In genomic region chr4:142473960-142474338, GRCh38 we compare ENCODE assay signal across 17 cellular contexts.
DNase-seq lines count a peak whose midpoint lies in the region; ATAC-seq and TF ChIP-seq lines count a peak whose summit lies in the region.
"Had no signal": no experiment of that assay in that cellular context is flagged by ENCODE, and none has a peak within 500 bp of the region (broad histone marks: within the 10 kb centered on the region; RNA-seq: fewer than 3 reads in every experiment).

No MANE protein-coding gene starts in this region.

- no peak overlapping the region for H2AFZ ChIP-seq in PC-9
- no peak overlapping the region for H2AFZ ChIP-seq in Karpas-422 (ENCODE audit: low read length)

- H3K9ac ChIP-seq in Karpas-422 (ENCODE audit: low read length), result no peak overlapping the region

- TF ChIP-seq CTCF in PC-9 (conservative IDR thresholded peaks at IDR 0.05) (no peak), mucosa of descending colon (IDR thresholded peaks at IDR 0.05) (no peak)

- POLR2A ChIA-PET in PC-9 (lab: Charles Lee; ENCODE audit: unreplicated experiment), result interaction anchor here (0.6 to 1.9 kb wide), 10 partner anchors 66 to 813 kb away, joined by 4 to 31 read pairs (median 6); partner anchors contain the start of gene INPP4B

- H3K4me1 ChIP-seq in PC-9 (replicated peaks; ENCODE audit: insufficient read depth), result peaks cover 61% of the 10 kb centered on the region
- H3K4me1 ChIP-seq in mucosa of descending colon (ENCODE audit: low read depth), result no peaks in the 10 kb centered on the region
- no peaks in the 10 kb centered on the region for H3K4me1 ChIP-seq in aorta (ENCODE audit: control insufficient read depth in 1 of 2, insufficient read depth in 2 of 2, low read length in 2 of 2)
- H3K4me1 ChIP-seq in Karpas-422 (ENCODE audit: low read length), result no peaks in the 10 kb centered on the region

- H3K79me2 ChIP-seq in PC-9 (ENCODE audit: low read depth), result peaks cover 58% of the 10 kb centered on the region
- H3K79me2 ChIP-seq in Karpas-422 (ENCODE audit: low read length), result no peaks in the 10 kb centered on the region

- H3K27me3 ChIP-seq in PC-9 (ENCODE audit: insufficient read depth, low read depth) (no peaks in the 10 kb centered on the region), aorta (ENCODE audit: control insufficient read depth in 1 of 2, insufficient read depth in 2 of 2, low read length in 1 of 2) (no peaks in the 10 kb centered on the region), Karpas-422 (ENCODE audit: low read length) (no peaks in the 10 kb centered on the region)
- H3K27me3 ChIP-seq: heart left ventricle had no signal

- DNase-seq in NCI-H748 (lab: John Stamatoyannopoulos, UW; ENCODE audit: unreplicated experiment) (peak; percentile 73), NCI-H748 treated with DMSO at 0.1 percent for 48 hours (lab: John Stamatoyannopoulos, UW) (no peak), PC-9 (no peak), mucosa of descending colon (no peak), aorta (no peak), Karpas-422 (no peak), caudate nucleus (lab: John Stamatoyannopoulos, UW) (no peak)
- DNase-seq: activated gamma-delta T cell treated with Interleukin-2 at 50 U/mL for 16 hours; CD4-positive, alpha-beta T cell; naive thymus-derived CD8-positive, alpha-beta T cell; NCI-H1930; stimulated activated CD8-positive, alpha-beta memory T cell treated with anti-CD3 and anti-CD28 coated beads, Interleukin-4, amount 100 ng/mL, for 48 hours had no signal

- peak; percentile 29 for ATAC-seq in mucosa of descending colon
- peak; percentile 56 for ATAC-seq in aorta (ENCODE audit: low FRiP score)
- no peak for ATAC-seq in activated CD4-positive, CD25-positive, alpha-beta regulatory T cell treated with anti-CD3 and anti-CD28 coated beads, Interleukin-2, amount 50 U/mL, for 24 hours
- ATAC-seq: HepG2; naive thymus-derived CD8-positive, alpha-beta T cell had no signal

- peak overlapping the region; percentile 74 for H3K4me3 ChIP-seq in PC-9
- no peak overlapping the region for H3K4me3 ChIP-seq in mucosa of descending colon
- H3K4me3 ChIP-seq in aorta (ENCODE audit: low read length in 2 of 2), result no peak overlapping the region
- H3K4me3 ChIP-seq in Karpas-422 (ENCODE audit: low read length), result no peak overlapping the region
- H3K4me3 ChIP-seq: heart left ventricle, SK-N-MC, skin epidermis had no signal

- CTCF ChIA-PET in PC-9 (lab: Charles Lee), result interaction anchor here (0.6 to 1.9 kb wide), 9 partner anchors 67 to 1127 kb away, joined by 3 to 8 read pairs (median 4); no protein-coding TSS in a partner anchor

- H3K4me2 ChIP-seq in PC-9 (peak overlapping the region; percentile 90), Karpas-422 (ENCODE audit: low read depth, low read length, poor library complexity, severe bottlenecking) (no peak overlapping the region)

- intact Hi-C loops in PC-9 (cut with micrococcal nuclease; ENCODE audit: unreplicated experiment) (loop anchor here (1.0 to 10.0 kb wide), 13 partner anchors 43 to 881 kb away; partner anchors contain the start of genes INPP4B and USP38), mucosa of descending colon (cut with DNase I, micrococcal nuclease) (no loop called here), aorta (cut with DNase I) (no loop called here)

- H3K27ac ChIP-seq in PC-9 (peak overlapping the region; percentile 100), aorta (ENCODE audit: low read depth in 1 of 2, low read length in 2 of 2) (no peak overlapping the region), Karpas-422 (ENCODE audit: low read length) (no peak overlapping the region), caudate nucleus (ENCODE audit: low read depth, low read length) (no peak overlapping the region)
- H3K27ac ChIP-seq: heart left ventricle, SK-N-MC had no signal

- H4K20me1 ChIP-seq in PC-9 (ENCODE audit: insufficient read depth) (no peaks in the 10 kb centered on the region), Karpas-422 (ENCODE audit: insufficient read depth, low read depth, low read length) (no peaks in the 10 kb centered on the region)

- H3K9me2 ChIP-seq in PC-9 (ENCODE audit: insufficient read depth) (no peaks in the 10 kb centered on the region), Karpas-422 (replicated peaks; ENCODE audit: insufficient read depth, low read length) (no peaks in the 10 kb centered on the region)

- BruUV-seq in PC-9 (replicated peaks; lab: Mats Ljungman, UMichigan), result no TSS peak

- WGBS in aorta, 2 donors, result 95 to 97% methylated on average over 4 of the region's 4 CpGs

- H3K9me3 ChIP-seq in PC-9 (ENCODE audit: insufficient read depth, low read depth), result peaks cover 4% of the 10 kb centered on the region
- H3K9me3 ChIP-seq in mucosa of descending colon, result no peaks in the 10 kb centered on the region
- no peaks in the 10 kb centered on the region for H3K9me3 ChIP-seq in aorta (ENCODE audit: control insufficient read depth, low read length)
- H3K9me3 ChIP-seq in Karpas-422 (ENCODE audit: low read length), result peaks cover 2% of the 10 kb centered on the region; the same call in 1 of the 2 replicates
- H3K9me3 ChIP-seq: heart left ventricle had no signal

- H3K36me3 ChIP-seq in PC-9 (ENCODE audit: low read depth) (peaks cover 13% of the 10 kb centered on the region; the same call in 1 of the 2 replicates), mucosa of descending colon (ENCODE audit: low read depth) (no peaks in the 10 kb centered on the region), aorta (ENCODE audit: control insufficient read depth in 1 of 2, insufficient read depth in 2 of 2, low read length in 1 of 2) (no peaks in the 10 kb centered on the region), Karpas-422 (ENCODE audit: insufficient read depth, low read length) (no peaks in the 10 kb centered on the region)
- H3K36me3 ChIP-seq: heart left ventricle had no signal

- H3F3A ChIP-seq in PC-9 (ENCODE audit: insufficient read depth, low read depth), result peaks cover 56% of the 10 kb centered on the region

Comparison
In these comparisons a context has a peak if more than half of its experiments do, and no peak if none do; other contexts are left out.
1. ATAC-seq: peak in mucosa of descending colon (single experiment) and aorta (single experiment); none in activated CD4-positive, CD25-positive, alpha-beta regulatory T cell treated with anti-CD3 and anti-CD28 coated beads, Interleukin-2, amount 50 U/mL, for 24 hours (0 of 2).